In genomic region chr7:15057272-15057671, GRCh38 we compare ENCODE assay signal across 26 cellular contexts.
A peak's percentile ranks its signal among the peaks of the same experiment; 100 is the strongest.
DNase-seq lines count a peak whose midpoint lies in the region; ATAC-seq, FAIRE-seq and TF ChIP-seq lines count a peak whose summit lies in the region.
"Had no signal": no experiment of that assay in that cellular context is flagged by ENCODE, and none has a peak within 500 bp of the region (broad histone marks: within the 10 kb centered on the region; RNA-seq: fewer than 3 reads in every experiment).

No MANE protein-coding gene starts in this region.

- no peak overlapping the region for H3K14ac ChIP-seq in H1 (ENCODE audit: insufficient read length)

- no peak for FAIRE-seq in H1 (lab: Jason Lieb, UNC)
- FAIRE-seq: D721Med, GM12891, keratinocyte, TTC549 had no signal

- H2BK5ac ChIP-seq in H1 (ENCODE audit: low read depth, low read length) (no peak overlapping the region), mesendoderm (ENCODE audit: low read length) (peak overlapping the region; percentile 29)

- WGBS in H1 (ENCODE audit: extremely low coverage in 1 of 2, insufficient coverage in 1 of 2, insufficient read length in 1 of 2, insufficient replicate concordance in 2 of 2, low coverage in 1 of 2, low lambda C conversion rate in 2 of 2, missing lambda C conversion rate in 1 of 2), 2 experiments: 100% methylated on average over 5 of the region's 5 CpGs; no CpG with 5 or more reads in 1 of the 2 experiments
- no CpG with 5 or more reads among the region's 5 CpGs for WGBS in mesendoderm (ENCODE audit: extremely low coverage, insufficient coverage, low lambda C conversion rate)

- H3K4me2 ChIP-seq in H1 (ENCODE audit: insufficient read depth in 1 of 2, low read depth in 2 of 2, low read length in 2 of 2): no peak overlapping the region
- no peak overlapping the region for H3K4me2 ChIP-seq in mesendoderm (ENCODE audit: low read length)

- H2AFZ ChIP-seq in H1 (ENCODE audit: low read length): 0 out of 2 replicates have a peak overlapping the region, but pooled peaks have one; percentile 39

- TF ChIP-seq POLR2A in H1 (IDR thresholded peaks at IDR 0.05; ENCODE audit: control extremely low read depth in 1 of 2, low read depth in 2 of 2, low read length in 2 of 2): no peak

- CTCF ChIA-PET in H1 (lab: Charles Lee; ENCODE audit: partially characterized antibody): interaction anchor here (0.9 to 1.8 kb wide), 2 partner anchors 14 to 50 kb away, joined by 4 read pairs; no protein-coding TSS in a partner anchor

- H3K27me3 ChIP-seq in H1 (replicated peaks in 1 of 4; ENCODE audit: control insufficient read depth in 3 of 4, extremely low read depth in 1 of 4, insufficient read depth in 3 of 4, low read length in 3 of 4): no peaks in the 10 kb centered on the region
- no peaks in the 10 kb centered on the region for H3K27me3 ChIP-seq in mesendoderm (ENCODE audit: insufficient read depth, low read length, poor library complexity)
- no peaks in the 10 kb centered on the region for H3K27me3 ChIP-seq in effector memory CD4-positive, alpha-beta T cell (replicated peaks; ENCODE audit: control insufficient read depth, insufficient read depth, low read length, poor library complexity, severe bottlenecking)
- H3K27me3 ChIP-seq: breast epithelium, neutrophil, sigmoid colon, suprapubic skin had no signal

- H3K79me2 ChIP-seq in H1 (ENCODE audit: control insufficient read depth in 1 of 2, insufficient read depth in 2 of 2, low read length in 2 of 2): no peaks in the 10 kb centered on the region
- no peaks in the 10 kb centered on the region for H3K79me2 ChIP-seq in mesendoderm (ENCODE audit: control insufficient read depth, insufficient read depth, low read length)

- H3K4me1 ChIP-seq in H1 (replicated peaks in 1 of 4; ENCODE audit: control insufficient read depth in 3 of 4, insufficient read depth in 4 of 4, low read length in 3 of 4): no peaks in the 10 kb centered on the region
- H3K4me1 ChIP-seq in mesendoderm (ENCODE audit: control insufficient read depth, low read depth, low read length): no peaks in the 10 kb centered on the region
- no peaks in the 10 kb centered on the region for H3K4me1 ChIP-seq in effector memory CD4-positive, alpha-beta T cell (ENCODE audit: control insufficient read depth, insufficient read depth, low read length, poor library complexity, severe bottlenecking)
- H3K4me1 ChIP-seq: breast epithelium, HAP-1, suprapubic skin had no signal

- no peaks in the 10 kb centered on the region for H4K20me1 ChIP-seq in H1 (replicated peaks in 1 of 2; ENCODE audit: control insufficient read depth in 1 of 2, insufficient read depth in 2 of 2, low read length in 2 of 2)

- H4K91ac ChIP-seq in H1 (replicated peaks; ENCODE audit: insufficient read length, low read length): no peak overlapping the region

- DNase-seq in DMS53 (lab: John Stamatoyannopoulos, UW): peak; percentile 65
- DNase-seq in H1 (ENCODE audit: low read depth in 1 of 2, low spot score in 2 of 2): no peak
- no peak for DNase-seq in mesendoderm
- DNase-seq in NCI-H1436 (lab: John Stamatoyannopoulos, UW): no peak
- no peak for DNase-seq in effector memory CD4-positive, alpha-beta T cell
- no peak for DNase-seq in T-helper 2 cell
- no peak for DNase-seq in NK-92 (lab: John Stamatoyannopoulos, UW; ENCODE audit: unreplicated experiment)
- DNase-seq: activated CD8-positive, alpha-beta T cell treated with anti-CD3 and anti-CD28 coated beads for 36 hours; glutamatergic neuron; mammary epithelial cell; NCI-H1092; NCI-H187 treated with DMSO at 0.1 percent for 48 hours; NCI-H526 treated with DMSO at 0.1 percent for 48 hours; sigmoid colon; stimulated activated naive CD4-positive, alpha-beta T cell had no signal

- H2BK15ac ChIP-seq in H1 (ENCODE audit: low read length) (no peak overlapping the region), mesendoderm (replicated peaks; ENCODE audit: low read depth) (no peak overlapping the region)

- H3K18ac ChIP-seq in H1 (ENCODE audit: extremely low read depth, low read length): no peak overlapping the region
- H3K18ac ChIP-seq in mesendoderm (ENCODE audit: low read length): peak overlapping the region; percentile 60

- H4K8ac ChIP-seq in H1 (ENCODE audit: extremely low read depth, insufficient read depth, low read length): no peak overlapping the region
- no peak overlapping the region for H4K8ac ChIP-seq in mesendoderm (ENCODE audit: low read depth, low read length)

- peak; percentile 44 for ATAC-seq in HG03354 (IDR thresholded peaks at IDR 0.05; ENCODE audit: poor library complexity, severe bottlenecking, unreplicated experiment)
- ATAC-seq: activated CD8-positive, alpha-beta T cell treated with anti-CD3 and anti-CD28 coated beads for 36 hours; activated naive CD4-positive, alpha-beta T cell treated with anti-CD3 and anti-CD28 coated beads, Interleukin-2, amount 50 U/mL, for 72 hours had no signal

- no peak for TF ChIP-seq CTCF in H1 (IDR thresholded peaks at IDR 0.05; ENCODE audit: control extremely low read depth in 1 of 3, insufficient read depth in 1 of 3, low read depth in 1 of 3, low read length in 3 of 3)

- H3K9me3 ChIP-seq in H1 (ENCODE audit: insufficient read depth in 2 of 2, low read depth in 1 of 2, low read length in 1 of 2): peaks cover 7 to 10% of the 10 kb centered on the region in 2 experiments; a peak in 3 of 4 replicates
- H3K9me3 ChIP-seq in effector memory CD4-positive, alpha-beta T cell (ENCODE audit: control insufficient read depth, low read length): no peaks in the 10 kb centered on the region
- H3K9me3 ChIP-seq: breast epithelium, HAP-1, neutrophil, sigmoid colon, suprapubic skin had no signal

- H4K5ac ChIP-seq in H1 (ENCODE audit: insufficient read length, low read depth, low read length): no peak overlapping the region
- no peak overlapping the region for H4K5ac ChIP-seq in mesendoderm (ENCODE audit: low read length)

- no peak overlapping the region for H3K4me3 ChIP-seq in H1 (ENCODE audit: extremely low read depth in 1 of 4, insufficient read depth in 2 of 4, low read depth in 3 of 4, low read length in 4 of 4)
- no peak overlapping the region for H3K4me3 ChIP-seq in mesendoderm (ENCODE audit: low read length)
- no peak overlapping the region for H3K4me3 ChIP-seq in effector memory CD4-positive, alpha-beta T cell (ENCODE audit: insufficient read depth, low read depth, low read length, poor library complexity, severe bottlenecking)
- H3K4me3 ChIP-seq: breast epithelium, HAP-1, sigmoid colon, suprapubic skin had no signal

- no peaks in the 10 kb centered on the region for H3K79me1 ChIP-seq in H1 (ENCODE audit: low read depth, low read length)
- no peaks in the 10 kb centered on the region for H3K79me1 ChIP-seq in mesendoderm (ENCODE audit: low read length)

- no peak overlapping the region for H3K56ac ChIP-seq in H1 (replicated peaks; ENCODE audit: insufficient read length, low read depth, low read length)
- peak overlapping the region; percentile 9 for H3K56ac ChIP-seq in mesendoderm (ENCODE audit: low read length)

- H3K4ac ChIP-seq in H1 (replicated peaks; ENCODE audit: insufficient read length, low read depth, low read length) (no peak overlapping the region), mesendoderm (ENCODE audit: low read depth, low read length) (peak overlapping the region; percentile 20)

- no peak overlapping the region for H2BK120ac ChIP-seq in H1 (replicated peaks; ENCODE audit: low read depth, low read length)
- H2BK120ac ChIP-seq in mesendoderm (ENCODE audit: low read depth, low read length): peak overlapping the region; percentile 73

- no peak for TF ChIP-seq EP300 in H1 (IDR thresholded peaks at IDR 0.05; ENCODE audit: borderline replicate concordance in 1 of 2, low read depth in 2 of 2, low read length in 2 of 2)

- POLR2A ChIA-PET in H1 (lab: Charles Lee; ENCODE audit: partially characterized antibody): no interaction called here

- TF ChIP-seq RAD21 in H1 (IDR thresholded peaks at IDR 0.05 in 1 of 2, conservative IDR thresholded peaks at IDR 0.05 in 1 of 2; ENCODE audit: low read depth in 2 of 2, low read length in 2 of 2): no peak

- no peaks in the 10 kb centered on the region for H3K23me2 ChIP-seq in H1 (ENCODE audit: low read depth, low read length)

- H3K9ac ChIP-seq in H1 (replicated peaks in 1 of 4; ENCODE audit: extremely low read depth in 1 of 4, low read depth in 3 of 4, low read length in 3 of 4): no peak overlapping the region
- no peak overlapping the region for H3K9ac ChIP-seq in mesendoderm (ENCODE audit: low read length)

- H3K23ac ChIP-seq in H1 (ENCODE audit: insufficient read length) (no peak overlapping the region), mesendoderm (ENCODE audit: low read length) (no peak overlapping the region)

- no peak overlapping the region for H3K27ac ChIP-seq in H1 (ENCODE audit: low read depth, low read length)
- no peak overlapping the region for H3K27ac ChIP-seq in mesendoderm (ENCODE audit: low read depth, low read length)
- no peak overlapping the region for H3K27ac ChIP-seq in effector memory CD4-positive, alpha-beta T cell (ENCODE audit: insufficient read depth, low read length, poor library complexity, severe bottlenecking)
- H3K27ac ChIP-seq: breast epithelium, neutrophil, RWPE1, sigmoid colon, suprapubic skin had no signal

- H3K36me3 ChIP-seq in H1 (ENCODE audit: control insufficient read depth in 2 of 4, insufficient read depth in 4 of 4, low read length in 3 of 4) (no peaks in the 10 kb centered on the region; a peak in 1 of 8 replicates), mesendoderm (ENCODE audit: control insufficient read depth, insufficient read depth, low read length) (no peaks in the 10 kb centered on the region)
- H3K36me3 ChIP-seq in effector memory CD4-positive, alpha-beta T cell (ENCODE audit: control insufficient read depth, insufficient read depth, low read length): no peaks in the 10 kb centered on the region
- H3K36me3 ChIP-seq: breast epithelium, HAP-1, neutrophil, sigmoid colon, suprapubic skin had no signal

- no peak overlapping the region for H2BK12ac ChIP-seq in H1 (ENCODE audit: low read depth, low read length)

- H2AK5ac ChIP-seq in H1 (ENCODE audit: low read depth, low read length) (no peak overlapping the region), mesendoderm (ENCODE audit: low read length) (no peak overlapping the region)

- H2BK20ac ChIP-seq in H1 (ENCODE audit: low read length): no peak overlapping the region

TF ChIP-seq in H1, 55 proteins besides CTCF, POLR2A, EP300 and RAD21 (continues in another document):
- TF ChIP-seq SIN3A (conservative IDR thresholded peaks at IDR 0.05 in 1 of 2, IDR thresholded peaks at IDR 0.05 in 1 of 2; ENCODE audit: low read depth in 1 of 2, low read length in 2 of 2) (no peak), BRCA1 (IDR thresholded peaks at IDR 0.05; ENCODE audit: low read depth, low read length) (no peak), JUND (IDR thresholded peaks at IDR 0.05; ENCODE audit: low read length) (no peak), SIRT6 (IDR thresholded peaks at IDR 0.05; ENCODE audit: low read length) (no peak), SRF (IDR thresholded peaks at IDR 0.05; ENCODE audit: low read depth, low read length) (no peak), BACH1 (IDR thresholded peaks at IDR 0.05; ENCODE audit: low read length) (no peak), PHF8 (conservative IDR thresholded peaks at IDR 0.05; ENCODE audit: low read depth, low read length) (no peak), SUZ12 (IDR thresholded peaks at IDR 0.05; ENCODE audit: low read length) (no peak), POLR2AphosphoS5 (IDR thresholded peaks at IDR 0.05; ENCODE audit: low read depth, low read length) (no peak), KDM1A (IDR thresholded peaks at IDR 0.05; ENCODE audit: borderline replicate concordance, low read length) (no peak)
